Comparison of ENCODE assay signal across 1 cellular context in genomic region chr2:130976591-130977237, GRCh38.
TF ChIP-seq lines count a peak whose summit lies in the region.

No MANE protein-coding gene starts in this region.

TF ChIP-seq in GM23338, 12 proteins besides CTCF, POLR2A, EP300 and RAD21 (continued from another document):
- TF ChIP-seq ZNF462 (CRISPR knock-in tag; IDR thresholded peaks at IDR 0.05) (no peak), CREB1 (CRISPR knock-in tag; IDR thresholded peaks at IDR 0.05; ENCODE audit: low read depth) (no peak), ZNF114 (CRISPR knock-in tag; IDR thresholded peaks at IDR 0.05) (no peak), NANOG (IDR thresholded peaks at IDR 0.05; ENCODE audit: borderline replicate concordance) (no peak), EZH2 (IDR thresholded peaks at IDR 0.05; ENCODE audit: low read depth, unreplicated experiment) (no peak), ZNF331 (CRISPR knock-in tag; IDR thresholded peaks at IDR 0.05; ENCODE audit: low read depth) (no peak), ETS1 (IDR thresholded peaks at IDR 0.05) (no peak), STAT1 (IDR thresholded peaks at IDR 0.05; ENCODE audit: unreplicated experiment) (no peak)
